Comparison of ENCODE assay signal across 1 cellular context in genomic region chr3:10115326-10116137, GRCh38.
TF ChIP-seq lines count a peak whose summit lies in the region.

TSS of gene BRK1 (plus strand) at chr3:10115675. CDS start at chr3:10115702, 27 bp downstream.

TF ChIP-seq in HepG2, 621 proteins besides CTCF, POLR2A, EP300 and RAD21 (continued from another document and continues in another):
- TF ChIP-seq ZNF142 (CRISPR knock-in tag; IDR thresholded peaks at IDR 0.05) (peak; percentile 90), ZNF777 (CRISPR knock-in tag; IDR thresholded peaks at IDR 0.05) (peak; percentile 87), POLR2AphosphoS2 (IDR thresholded peaks at IDR 0.05; ENCODE audit: low read depth, low read length) (no peak), CBX2 (IDR thresholded peaks at IDR 0.05; ENCODE audit: low read depth, low read length) (no peak), CBX2 (CRISPR knock-in tag; IDR thresholded peaks at IDR 0.05; ENCODE audit: low read depth) (no peak), ZNF207 (IDR thresholded peaks at IDR 0.05; ENCODE audit: borderline replicate concordance) (no peak), ZNF431 (CRISPR knock-in tag; IDR thresholded peaks at IDR 0.05; ENCODE audit: borderline replicate concordance, low read depth) (no peak), MEIS2 (CRISPR knock-in tag; IDR thresholded peaks at IDR 0.05) (peak; percentile 66; the same call in 1 of the 2 replicates), TERF1 (CRISPR knock-in tag; IDR thresholded peaks at IDR 0.05) (no peak), RBM22 (optimal IDR thresholded peaks at IDR 0.05; ENCODE audit: low read length) (no peak), PBX3 (CRISPR knock-in tag; IDR thresholded peaks at IDR 0.05; ENCODE audit: borderline replicate concordance) (0 out of 2 replicates have a peak, but pooled peaks have one; percentile 71), ELF1 (CRISPR knock-in tag; IDR thresholded peaks at IDR 0.05) (0 out of 2 replicates have a peak, but pooled peaks have one; percentile 15), CENPBD1 (CRISPR knock-in tag; IDR thresholded peaks at IDR 0.05; ENCODE audit: borderline replicate concordance, low read depth) (no peak), USF2 (IDR thresholded peaks at IDR 0.05; ENCODE audit: low read depth, low read length) (no peak), USF2 (CRISPR knock-in tag; IDR thresholded peaks at IDR 0.05; ENCODE audit: borderline replicate concordance) (no peak), STAT6 (CRISPR knock-in tag; IDR thresholded peaks at IDR 0.05; ENCODE audit: borderline replicate concordance) (peak; percentile 64; the same call in 1 of the 2 replicates), ZNF3 (CRISPR knock-in tag; IDR thresholded peaks at IDR 0.05) (no peak), ZNF646 (CRISPR knock-in tag; IDR thresholded peaks at IDR 0.05) (0 out of 2 replicates have a peak, but pooled peaks have one; percentile 23), ARNTL (CRISPR knock-in tag; IDR thresholded peaks at IDR 0.05) (no peak), HCFC1 (IDR thresholded peaks at IDR 0.05; ENCODE audit: low read depth, low read length) (no peak), MAFF (IDR thresholded peaks at IDR 0.05; ENCODE audit: low read depth, low read length) (no peak), PATZ1 (CRISPR knock-in tag; IDR thresholded peaks at IDR 0.05) (no peak), TAF15 (IDR thresholded peaks at IDR 0.05; ENCODE audit: low read depth, low read length, poor library complexity, severe bottlenecking) (no peak), ZBTB7A (CRISPR knock-in tag; IDR thresholded peaks at IDR 0.05) (no peak), THAP7 (CRISPR knock-in tag; IDR thresholded peaks at IDR 0.05) (no peak), GLMP (CRISPR knock-in tag; IDR thresholded peaks at IDR 0.05; ENCODE audit: borderline replicate concordance) (no peak), TCF12 (IDR thresholded peaks at IDR 0.05) (no peak), TCF12 (CRISPR knock-in tag; IDR thresholded peaks at IDR 0.05) (no peak)
